1 cellular context compared by ENCODE assay signal in genomic region chr10:43574035-43574892, GRCh38.
TF ChIP-seq lines count a peak whose summit lies in the region.

Gene ZNF239 (minus strand): TSS chr10:43574616. CDS start chr10:43558079, 16,537 bp downstream.

TF ChIP-seq in WTC11, 78 proteins besides CTCF, POLR2A, EP300 and RAD21 (continued from another document):
- peak; percentile 97 for TF ChIP-seq ESRRA (CRISPR knock-in tag; IDR thresholded peaks at IDR 0.05; ENCODE audit: borderline replicate concordance)
- no peak for TF ChIP-seq OVOL2 (CRISPR knock-in tag; IDR thresholded peaks at IDR 0.05; ENCODE audit: borderline replicate concordance)
- no peak for TF ChIP-seq EMX1 (CRISPR knock-in tag; IDR thresholded peaks at IDR 0.05)
- 0 out of 2 replicates have a peak, but pooled peaks have one; percentile 9 for TF ChIP-seq ZNF121 (CRISPR knock-in tag; IDR thresholded peaks at IDR 0.05)
